26 cellular contexts compared by ENCODE assay signal in the genomic region with DNA sequence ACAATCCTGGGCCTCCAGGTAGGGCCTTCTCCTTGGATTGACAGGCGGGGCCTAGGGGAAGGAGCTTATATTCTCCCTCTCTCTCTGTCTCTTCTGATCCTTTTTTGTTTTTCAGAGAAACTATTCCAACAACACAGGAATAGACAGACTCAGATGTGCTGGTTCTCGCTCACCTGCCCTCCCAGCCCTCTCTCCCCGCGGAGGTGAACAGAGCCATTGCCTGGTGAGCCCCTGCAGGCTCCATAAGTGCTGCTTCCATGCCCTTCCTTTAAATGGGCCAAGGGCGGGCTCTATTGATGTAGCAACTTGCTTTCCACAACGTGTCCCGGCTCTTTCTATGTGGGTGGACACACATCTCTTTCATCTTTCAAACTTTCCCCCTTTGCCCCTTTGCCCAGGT.
"Had no signal": no experiment of that assay in that cellular context is flagged by ENCODE, and none has a peak within 500 bp of the region (broad histone marks: within the 10 kb centered on the region; RNA-seq: fewer than 3 reads in every experiment).

No MANE protein-coding gene starts in this region.

- ATAC-seq: natural killer cell treated with Interleukin-12 subunit alpha and Interleukin-12 subunit beta and Interleukin-15 and Interleukin-18, amount 100 ng/mL, for 72 hours; right lobe of liver; stimulated activated effector memory CD8-positive, alpha-beta T cell treated with anti-CD3 and anti-CD28 coated beads, Interleukin-12 subunit alpha, Interleukin-12 subunit beta, amount 100 ng/mL, for 72 hours had no signal

- H3K4me1 ChIP-seq: left ventricle myocardium inferior, parathyroid adenoma, right atrium auricular region, right lobe of liver, suprapubic skin, uterus had no signal

- DNase-seq: islet precursor cell; left ventricle myocardium inferior; mesendoderm; naive B cell; occipital lobe; right lobe of liver; spleen; stimulated activated CD4-positive, alpha-beta T cell treated with anti-CD3 and anti-CD28 coated beads, Interleukin-4, amount 100 ng/mL, for 24 hours; stimulated activated naive CD4-positive, alpha-beta T cell; tibial artery; uterus had no signal

- H3K27me3 ChIP-seq: hepatocyte, neutrophil, right atrium auricular region, right lobe of liver, spleen, suprapubic skin, tibial artery, uterus had no signal

- H2AFZ ChIP-seq: hepatocyte, parathyroid adenoma had no signal

- H3K9ac ChIP-seq: parathyroid adenoma had no signal

- H3K4me1 Mint-ChIP-seq: naive B cell, neural crest cell had no signal

- H3K4me3 Mint-ChIP-seq: mesothelial cell of epicardium; naive B cell; natural killer cell treated with Interleukin-12 subunit alpha and Interleukin-12 subunit beta and Interleukin-15 and Interleukin-18, amount 100 ng/mL, for 72 hours; neural crest cell; stimulated activated effector memory CD8-positive, alpha-beta T cell treated with anti-CD3 and anti-CD28 coated beads, Interleukin-12 subunit alpha, Interleukin-12 subunit beta, amount 100 ng/mL, for 72 hours; stimulated activated naive CD8-positive, alpha-beta T cell treated with anti-CD3 and anti-CD28 coated beads, Interleukin-15, Interleukin-2, amounts not matched to agents 100 ng/mL and 50 ng/mL, for 24 hours; type B pancreatic cell had no signal

- H3K9me3 Mint-ChIP-seq: mesothelial cell of epicardium; natural killer cell treated with Interleukin-12 subunit alpha and Interleukin-12 subunit beta and Interleukin-15 and Interleukin-18, amount 100 ng/mL, for 72 hours; neural crest cell; stimulated activated effector memory CD8-positive, alpha-beta T cell treated with anti-CD3 and anti-CD28 coated beads, Interleukin-12 subunit alpha, Interleukin-12 subunit beta, amount 100 ng/mL, for 72 hours; stimulated activated naive CD8-positive, alpha-beta T cell treated with anti-CD3 and anti-CD28 coated beads, Interleukin-15, Interleukin-2, amounts not matched to agents 100 ng/mL and 50 ng/mL, for 24 hours; type B pancreatic cell had no signal

- H3K4me3 ChIP-seq: hepatocyte, left ventricle myocardium inferior, lung, right atrium auricular region, right lobe of liver, skin epidermis, spleen, suprapubic skin, thoracic aorta, tibial artery, uterus had no signal

- H3K36me3 Mint-ChIP-seq: mesothelial cell of epicardium; natural killer cell treated with Interleukin-12 subunit alpha and Interleukin-12 subunit beta and Interleukin-15 and Interleukin-18, amount 100 ng/mL, for 72 hours; stimulated activated effector memory CD8-positive, alpha-beta T cell treated with anti-CD3 and anti-CD28 coated beads, Interleukin-12 subunit alpha, Interleukin-12 subunit beta, amount 100 ng/mL, for 72 hours; type B pancreatic cell had no signal

- H3K27ac Mint-ChIP-seq: mesothelial cell of epicardium; naive B cell; natural killer cell treated with Interleukin-12 subunit alpha and Interleukin-12 subunit beta and Interleukin-15 and Interleukin-18, amount 100 ng/mL, for 72 hours; progenitor cell of endocrine pancreas; stimulated activated effector memory CD8-positive, alpha-beta T cell treated with anti-CD3 and anti-CD28 coated beads, Interleukin-12 subunit alpha, Interleukin-12 subunit beta, amount 100 ng/mL, for 72 hours; stimulated activated naive CD8-positive, alpha-beta T cell treated with anti-CD3 and anti-CD28 coated beads, Interleukin-15, Interleukin-2, amounts not matched to agents 100 ng/mL and 50 ng/mL, for 24 hours; type B pancreatic cell had no signal

- H3K27ac ChIP-seq: hepatocyte, left ventricle myocardium inferior, neutrophil, parathyroid adenoma, right atrium auricular region, right lobe of liver, skin epidermis, spleen, suprapubic skin, thoracic aorta, tibial artery, uterus had no signal

- H3K4me2 ChIP-seq: hepatocyte had no signal

- H3K27me3 Mint-ChIP-seq: stimulated activated naive CD8-positive, alpha-beta T cell treated with anti-CD3 and anti-CD28 coated beads, Interleukin-15, Interleukin-2, amounts not matched to agents 100 ng/mL and 50 ng/mL, for 24 hours; type B pancreatic cell had no signal

- H3K36me3 ChIP-seq: left ventricle myocardium inferior, neutrophil, right atrium auricular region, right lobe of liver, spleen, suprapubic skin, thoracic aorta, tibial artery, uterus had no signal

- H3K9me3 ChIP-seq: left ventricle myocardium inferior, neutrophil, right atrium auricular region, right lobe of liver, spleen, suprapubic skin, thoracic aorta, tibial artery, uterus had no signal
